1 cellular context compared by ENCODE assay signal in genomic region chr19:55597493-55597892, GRCh38.
TF ChIP-seq lines count a peak whose summit lies in the region.

No MANE protein-coding gene starts in this region.

TF ChIP-seq in H1, 55 proteins besides CTCF, POLR2A, EP300 and RAD21:
- TF ChIP-seq SIRT6 (IDR thresholded peaks at IDR 0.05; ENCODE audit: low read length) (no peak), JUN (IDR thresholded peaks at IDR 0.05; ENCODE audit: low read depth, low read length) (no peak), NANOG (IDR thresholded peaks at IDR 0.05; ENCODE audit: insufficient read depth, low read depth, low read length, poor library complexity, severe bottlenecking) (no peak), SIN3A (conservative IDR thresholded peaks at IDR 0.05 in 1 of 2, IDR thresholded peaks at IDR 0.05 in 1 of 2; ENCODE audit: low read depth in 1 of 2, low read length in 2 of 2) (no peak), KDM1A (IDR thresholded peaks at IDR 0.05; ENCODE audit: borderline replicate concordance, low read length) (no peak), SUZ12 (IDR thresholded peaks at IDR 0.05; ENCODE audit: low read length) (no peak), KDM5A (IDR thresholded peaks at IDR 0.05; ENCODE audit: low read length) (no peak), PHF8 (conservative IDR thresholded peaks at IDR 0.05; ENCODE audit: low read depth, low read length) (no peak), FOSL1 (IDR thresholded peaks at IDR 0.05; ENCODE audit: insufficient read depth, low read depth, low read length) (no peak), GTF2F1 (IDR thresholded peaks at IDR 0.05; ENCODE audit: borderline replicate concordance, low read depth, low read length) (no peak), BACH1 (IDR thresholded peaks at IDR 0.05; ENCODE audit: low read length) (no peak), KDM4A (IDR thresholded peaks at IDR 0.05; ENCODE audit: low read depth, low read length, severe bottlenecking) (no peak)
TF ChIP-seq in H1: peak in this region for 0.
